19 cellular contexts compared by ENCODE assay signal in the genomic region with DNA sequence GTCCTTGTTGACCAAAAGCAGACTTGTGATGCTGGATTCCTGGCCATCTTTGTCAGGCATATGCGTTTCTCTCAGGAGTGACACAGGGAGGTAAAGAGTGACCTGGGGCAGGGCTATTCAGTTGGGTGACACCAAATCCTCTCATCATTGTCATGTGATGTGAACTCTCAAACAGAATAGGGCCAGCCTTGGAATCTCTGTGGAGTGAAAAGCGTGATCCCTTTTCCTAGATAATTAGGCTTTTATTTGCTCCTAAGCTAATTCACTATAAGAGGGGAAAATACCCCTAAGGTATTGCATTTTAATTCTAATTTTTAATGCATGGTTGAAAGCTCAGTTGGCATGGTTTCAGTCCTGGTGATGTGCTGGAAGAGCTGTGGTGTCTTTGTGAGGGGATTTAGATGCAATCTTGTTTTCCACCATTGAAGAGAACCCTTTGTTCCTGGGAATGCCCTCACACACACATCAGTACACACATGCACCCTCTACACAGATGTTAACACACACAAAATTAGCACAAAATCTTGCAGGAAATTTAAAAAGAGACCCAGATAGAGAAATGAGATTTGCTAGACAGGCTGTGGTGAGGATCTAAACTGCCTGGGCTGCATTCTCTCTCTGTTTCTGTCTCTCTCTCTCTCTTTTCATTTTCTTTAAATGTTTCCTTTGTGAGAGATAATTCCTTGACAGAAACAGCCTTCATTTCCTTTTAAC.
"Had no signal": no experiment of that assay in that cellular context is flagged by ENCODE, and none has a peak within 500 bp of the region (broad histone marks: within the 10 kb centered on the region; RNA-seq: fewer than 3 reads in every experiment).

No MANE protein-coding gene starts in this region.

- H3K4me2 ChIP-seq: hepatocyte had no signal

- H2AFZ ChIP-seq: hepatocyte had no signal

- H3K36me3 ChIP-seq: colonic mucosa, stomach, thoracic aorta, transverse colon had no signal

- H3K9me3 ChIP-seq: colonic mucosa, stomach, thoracic aorta, transverse colon had no signal

- H3K4me3 ChIP-seq: colonic mucosa, hepatocyte, stomach, thoracic aorta, transverse colon had no signal

- DNase-seq: colonic mucosa; effector CD4-positive, alpha-beta T cell; endodermal cell; erythroblast; foreskin keratinocyte; head of caudate nucleus; left colon; left ventricle myocardium superior; mesendoderm; naive B cell; posterior cingulate gyrus; small intestine; stimulated activated CD4-positive, alpha-beta T cell treated with anti-CD3 and anti-CD28 coated beads, Interleukin-12 subunit alpha, Interleukin-12 subunit beta, amount 100 ng/mL, for 4 hours; stimulated activated naive CD4-positive, alpha-beta T cell; stomach; substantia nigra; transverse colon had no signal

- ATAC-seq: foreskin keratinocyte, left colon, left ventricle myocardium superior had no signal

- H3K27ac ChIP-seq: colonic mucosa, foreskin keratinocyte, hepatocyte, stomach, thoracic aorta, transverse colon had no signal

- H3K27me3 ChIP-seq: colonic mucosa, foreskin keratinocyte, hepatocyte, transverse colon had no signal

- H3K79me2 ChIP-seq: hepatocyte had no signal

- H3K4me1 ChIP-seq: colonic mucosa, foreskin keratinocyte, stomach, transverse colon had no signal
